In the genomic region with DNA sequence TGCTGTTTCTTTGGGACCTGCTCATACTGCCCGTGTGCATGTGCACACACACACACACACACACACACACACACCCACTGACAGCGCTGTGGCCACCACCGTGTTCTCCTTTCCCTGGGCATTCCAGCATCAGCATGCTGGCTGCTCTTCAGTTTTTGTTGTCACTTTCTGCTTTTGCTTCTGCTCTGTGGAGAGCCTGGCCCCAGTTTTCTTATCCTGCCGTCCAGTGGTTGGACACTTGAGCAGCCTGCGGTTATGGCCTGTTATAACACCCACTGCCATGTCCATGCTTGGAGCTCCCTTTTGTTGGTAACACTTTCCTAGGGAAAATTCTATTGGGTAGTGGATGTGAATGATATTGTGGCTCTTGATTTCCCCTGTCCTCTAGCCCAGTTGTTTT, we compare ENCODE assay signal across 24 cellular contexts.
DNase-seq lines count a peak whose midpoint lies in the region; ATAC-seq, FAIRE-seq and TF ChIP-seq lines count a peak whose summit lies in the region.
"Had no signal": no experiment of that assay in that cellular context is flagged by ENCODE, and none has a peak within 500 bp of the region (broad histone marks: within the 10 kb centered on the region; RNA-seq: fewer than 3 reads in every experiment).

No MANE protein-coding gene starts in this region.

- no peak overlapping the region for H3K27ac ChIP-seq in HEK293 (ENCODE audit: extremely low read depth, low read depth, low read length)
- no peak overlapping the region; the same call in 1 of the 2 replicates for H3K27ac ChIP-seq in H1 (ENCODE audit: low read depth, low read length)
- H3K27ac ChIP-seq in neuronal stem cell (replicated peaks; ENCODE audit: low read length), result no peak overlapping the region
- H3K27ac ChIP-seq: 22Rv1, BLaER1, C4-2B had no signal

- CTCF ChIA-PET in activated CD8-positive, alpha-beta memory T cell treated with anti-CD3 and anti-CD28 coated beads, Interleukin-2, amount 10 ng/mL, durations not matched to agents 7 days and 5 days (lab: Charles Lee), result no interaction called here
- CTCF ChIA-PET in HEK293 (lab: Yijun Ruan, JAX), result interaction anchor here (0.7 to 1.8 kb wide), 4 partner anchors 15 to 142 kb away, joined by 3 to 9 read pairs (median 6); a partner anchor contains a TSS
- CTCF ChIA-PET in H1 (lab: Charles Lee; ENCODE audit: partially characterized antibody), result interaction anchor here (0.6 kb wide), 1 partner anchor 305 kb away, joined by 3 read pairs; no protein-coding TSS in a partner anchor
- CTCF ChIA-PET in activated CD4-positive, alpha-beta memory T cell treated with anti-CD3 and anti-CD28 coated beads, Interleukin-2, amount 10 ng/mL, durations not matched to agents 7 days and 5 days (lab: Charles Lee), result no interaction called here

- H4K8ac ChIP-seq in H1 (ENCODE audit: extremely low read depth, insufficient read depth, low read length) (no peak overlapping the region), neuronal stem cell (ENCODE audit: low read depth, low read length) (no peak overlapping the region)

- H3K4me1 ChIP-seq in HEK293 (ENCODE audit: control insufficient read depth, insufficient read depth, low read length) (no peaks in the 10 kb centered on the region), H1 (replicated peaks in 1 of 4; ENCODE audit: control insufficient read depth in 3 of 4, insufficient read depth in 4 of 4, low read length in 3 of 4) (no peaks in the 10 kb centered on the region), neuronal stem cell (ENCODE audit: control insufficient read depth in 2 of 2, insufficient read depth in 1 of 2, low read depth in 1 of 2, low read length in 2 of 2) (peaks cover 0 to 3% of the 10 kb centered on the region in 2 donors)

- H2BK12ac ChIP-seq in H1 (ENCODE audit: low read depth, low read length), result no peak overlapping the region
- no peak overlapping the region for H2BK12ac ChIP-seq in neuronal stem cell (ENCODE audit: low read length)

- H3K14ac ChIP-seq in H1 (ENCODE audit: insufficient read length) (no peak overlapping the region), neuronal stem cell (ENCODE audit: low read length) (no peak overlapping the region)

- no peak overlapping the region for H3K4ac ChIP-seq in H1 (replicated peaks; ENCODE audit: insufficient read length, low read depth, low read length)
- H3K4ac ChIP-seq in neuronal stem cell (ENCODE audit: low read length), result no peak overlapping the region

- H4K91ac ChIP-seq in H1 (replicated peaks; ENCODE audit: insufficient read length, low read length) (peak overlapping the region; percentile 25), neuronal stem cell (ENCODE audit: low read depth, low read length, poor library complexity) (no peak overlapping the region)

- no peak for TF ChIP-seq RAD21 in H1 (IDR thresholded peaks at IDR 0.05 in 1 of 2, conservative IDR thresholded peaks at IDR 0.05 in 1 of 2; ENCODE audit: low read depth in 2 of 2, low read length in 2 of 2)

- no peak overlapping the region for H2AFZ ChIP-seq in H1 (ENCODE audit: low read length)
- H2AFZ ChIP-seq in neuronal stem cell (ENCODE audit: low read length), result no peak overlapping the region

- no peaks in the 10 kb centered on the region for H3K79me2 ChIP-seq in H1 (ENCODE audit: control insufficient read depth in 1 of 2, insufficient read depth in 2 of 2, low read length in 2 of 2)

- H3K23ac ChIP-seq in H1 (ENCODE audit: insufficient read length) (no peak overlapping the region), neuronal stem cell (ENCODE audit: low read depth, low read length, poor library complexity) (no peak overlapping the region)

- no peak overlapping the region for H4K5ac ChIP-seq in H1 (ENCODE audit: insufficient read length, low read depth, low read length)

- no peak overlapping the region for H3K56ac ChIP-seq in H1 (replicated peaks; ENCODE audit: insufficient read length, low read depth, low read length)

- no peak overlapping the region for H3K4me2 ChIP-seq in H1 (ENCODE audit: insufficient read depth in 1 of 2, low read depth in 2 of 2, low read length in 2 of 2)
- no peak overlapping the region for H3K4me2 ChIP-seq in neuronal stem cell (ENCODE audit: insufficient read depth, low read length, poor library complexity, severe bottlenecking)
- H3K4me2 ChIP-seq: BLaER1 had no signal

- H3K23me2 ChIP-seq in H1 (ENCODE audit: low read depth, low read length), result no peaks in the 10 kb centered on the region

- no peak overlapping the region for H3K4me3 Mint-ChIP-seq in activated CD8-positive, alpha-beta memory T cell treated with anti-CD3 and anti-CD28 coated beads, Interleukin-2, amount 10 ng/mL, durations not matched to agents 7 days and 5 days
- no peak overlapping the region for H3K4me3 Mint-ChIP-seq in activated CD4-positive, alpha-beta memory T cell treated with anti-CD3 and anti-CD28 coated beads, Interleukin-2, amount 10 ng/mL, durations not matched to agents 7 days and 5 days
- H3K4me3 Mint-ChIP-seq: B cell; CD4-positive, CD25-positive, alpha-beta regulatory T cell; CD8-positive, alpha-beta T cell had no signal

- no peak for TF ChIP-seq POLR2A in H1 (IDR thresholded peaks at IDR 0.05; ENCODE audit: control extremely low read depth in 1 of 2, low read depth in 2 of 2, low read length in 2 of 2)

- H2BK120ac ChIP-seq in H1 (replicated peaks; ENCODE audit: low read depth, low read length) (no peak overlapping the region), neuronal stem cell (ENCODE audit: low read depth, low read length) (no peak overlapping the region)

- FAIRE-seq in H1 (lab: Jason Lieb, UNC), result no peak
- FAIRE-seq: A204.1, G401.6, GM12892, GM19239 had no signal

- no peak for ATAC-seq in activated CD8-positive, alpha-beta memory T cell treated with anti-CD3 and anti-CD28 coated beads, Interleukin-2, amount 10 ng/mL, durations not matched to agents 7 days and 5 days
- ATAC-seq in HG02973 (IDR thresholded peaks at IDR 0.05; ENCODE audit: unreplicated experiment), result no peak
- no peak for ATAC-seq in GM19023 (IDR thresholded peaks at IDR 0.05; ENCODE audit: unreplicated experiment)
- ATAC-seq: CD8-positive, alpha-beta T cell had no signal

- H2BK5ac ChIP-seq in H1 (ENCODE audit: low read depth, low read length), result no peak overlapping the region
- peak overlapping the region; percentile 15 for H2BK5ac ChIP-seq in neuronal stem cell (ENCODE audit: low read length)

- TF ChIP-seq CTCF in HEK293 (tag by site-specific recombination; IDR thresholded peaks at IDR 0.05) (no peak), H1 (IDR thresholded peaks at IDR 0.05; ENCODE audit: control extremely low read depth in 1 of 3, insufficient read depth in 1 of 3, low read depth in 1 of 3, low read length in 3 of 3) (no peak)

- no peaks in the 10 kb centered on the region for H3K9me3 Mint-ChIP-seq in activated CD8-positive, alpha-beta memory T cell treated with anti-CD3 and anti-CD28 coated beads, Interleukin-2, amount 10 ng/mL, durations not matched to agents 7 days and 5 days (ENCODE audit: low read depth)
- H3K9me3 Mint-ChIP-seq in activated CD4-positive, alpha-beta memory T cell treated with anti-CD3 and anti-CD28 coated beads, Interleukin-2, amount 10 ng/mL, durations not matched to agents 7 days and 5 days, result no peaks in the 10 kb centered on the region
- H3K9me3 Mint-ChIP-seq: CD8-positive, alpha-beta T cell had no signal

- no peaks in the 10 kb centered on the region for H3K27me3 Mint-ChIP-seq in activated CD8-positive, alpha-beta memory T cell treated with anti-CD3 and anti-CD28 coated beads, Interleukin-2, amount 10 ng/mL, durations not matched to agents 7 days and 5 days
- H3K27me3 Mint-ChIP-seq in activated CD4-positive, alpha-beta memory T cell treated with anti-CD3 and anti-CD28 coated beads, Interleukin-2, amount 10 ng/mL, durations not matched to agents 7 days and 5 days, result no peaks in the 10 kb centered on the region
- H3K27me3 Mint-ChIP-seq: CD4-positive, CD25-positive, alpha-beta regulatory T cell had no signal

- H3K36me3 ChIP-seq in HEK293 (ENCODE audit: control insufficient read depth in 2 of 2, insufficient read depth in 1 of 2, low read length in 2 of 2) (no peaks in the 10 kb centered on the region), H1 (ENCODE audit: control insufficient read depth in 2 of 4, insufficient read depth in 4 of 4, low read length in 3 of 4) (no peaks in the 10 kb centered on the region), neuronal stem cell (replicated peaks in 1 of 2; ENCODE audit: control insufficient read depth in 2 of 2, insufficient read depth in 2 of 2, low read length in 2 of 2) (no peaks in the 10 kb centered on the region)
- H3K36me3 ChIP-seq: BLaER1 had no signal

- peaks cover 0 to 1% of the 10 kb centered on the region in 2 experiments for H4K20me1 ChIP-seq in H1 (replicated peaks in 1 of 2; ENCODE audit: control insufficient read depth in 1 of 2, insufficient read depth in 2 of 2, low read length in 2 of 2)
- H4K20me1 ChIP-seq: BLaER1 had no signal

- TF ChIP-seq EP300 in H1 (IDR thresholded peaks at IDR 0.05; ENCODE audit: borderline replicate concordance in 1 of 2, low read depth in 2 of 2, low read length in 2 of 2), result no peak

- no peak overlapping the region for H2AK5ac ChIP-seq in H1 (ENCODE audit: low read depth, low read length)
- no peak overlapping the region for H2AK5ac ChIP-seq in neuronal stem cell (ENCODE audit: low read depth, low read length)

- no peak overlapping the region for H3K18ac ChIP-seq in H1 (ENCODE audit: extremely low read depth, low read length)
- no peak overlapping the region for H3K18ac ChIP-seq in neuronal stem cell (ENCODE audit: low read length)

- H3K4me3 ChIP-seq in HEK293 (ENCODE audit: low read depth, low read length) (no peak overlapping the region), H1 (ENCODE audit: extremely low read depth in 1 of 4, insufficient read depth in 2 of 4, low read depth in 3 of 4, low read length in 4 of 4) (no peak overlapping the region), neuronal stem cell (ENCODE audit: low read length in 2 of 2) (no peak overlapping the region)
- H3K4me3 ChIP-seq: BLaER1 had no signal

- H3K4me1 Mint-ChIP-seq in activated CD8-positive, alpha-beta memory T cell treated with anti-CD3 and anti-CD28 coated beads, Interleukin-2, amount 10 ng/mL, durations not matched to agents 7 days and 5 days, result peaks cover 8% of the 10 kb centered on the region
- H3K4me1 Mint-ChIP-seq in activated CD4-positive, alpha-beta memory T cell treated with anti-CD3 and anti-CD28 coated beads, Interleukin-2, amount 10 ng/mL, durations not matched to agents 7 days and 5 days, result peaks cover 7% of the 10 kb centered on the region
- H3K4me1 Mint-ChIP-seq: B cell had no signal

- H3K9ac ChIP-seq in H1 (replicated peaks in 1 of 4; ENCODE audit: extremely low read depth in 1 of 4, low read depth in 3 of 4, low read length in 3 of 4) (no peak overlapping the region), neuronal stem cell (ENCODE audit: low read depth, low read length, poor library complexity) (no peak overlapping the region)
- H3K9ac ChIP-seq: BLaER1 had no signal

- no peak overlapping the region for H2BK20ac ChIP-seq in H1 (ENCODE audit: low read length)

- H3K79me1 ChIP-seq in H1 (ENCODE audit: low read depth, low read length), result no peaks in the 10 kb centered on the region
- no peaks in the 10 kb centered on the region for H3K79me1 ChIP-seq in neuronal stem cell (ENCODE audit: low read depth, low read length)

- POLR2A ChIA-PET in HEK293 (lab: Yijun Ruan, JAX), result no interaction called here
- POLR2A ChIA-PET in H1 (lab: Charles Lee; ENCODE audit: partially characterized antibody), result no interaction called here
- POLR2A ChIA-PET in activated CD4-positive, alpha-beta memory T cell treated with anti-CD3 and anti-CD28 coated beads, Interleukin-2, amount 10 ng/mL, durations not matched to agents 7 days and 5 days (lab: Charles Lee), result no interaction called here

- H2BK15ac ChIP-seq in H1 (ENCODE audit: low read length) (no peak overlapping the region), neuronal stem cell (ENCODE audit: low read length) (no peak overlapping the region)

- WGBS in H1 (ENCODE audit: extremely low coverage in 1 of 2, insufficient coverage in 1 of 2, insufficient read length in 1 of 2, insufficient replicate concordance in 2 of 2, low coverage in 1 of 2, low lambda C conversion rate in 2 of 2, missing lambda C conversion rate in 1 of 2), 2 experiments, result 71% methylated on average over 5 of the region's 5 CpGs; no CpG with 5 or more reads in 1 of the 2 experiments
- no CpG with 5 or more reads among the region's 5 CpGs for WGBS in neuronal stem cell (ENCODE audit: extremely low coverage in 2 of 2, insufficient read length in 2 of 2, insufficient replicate concordance in 1 of 2), 2 donors

- H3K9me3 ChIP-seq in HEK293 (ENCODE audit: control insufficient read depth, insufficient read depth, low read depth, low read length), result no peaks in the 10 kb centered on the region
- no peaks in the 10 kb centered on the region for H3K9me3 ChIP-seq in H1 (ENCODE audit: insufficient read depth in 2 of 2, low read depth in 1 of 2, low read length in 1 of 2)
- no peaks in the 10 kb centered on the region for H3K9me3 ChIP-seq in neuronal stem cell (replicated peaks in 1 of 2; ENCODE audit: control insufficient read depth in 2 of 2, insufficient read depth in 1 of 2, low read depth in 1 of 2, low read length in 2 of 2)
- H3K9me3 ChIP-seq: BLaER1, Caco-2 had no signal

- H3K27me3 ChIP-seq in H1 (replicated peaks in 1 of 4; ENCODE audit: control insufficient read depth in 3 of 4, extremely low read depth in 1 of 4, insufficient read depth in 3 of 4, low read length in 3 of 4) (no peaks in the 10 kb centered on the region), neuronal stem cell (ENCODE audit: control insufficient read depth in 3 of 3, insufficient read depth in 3 of 3, low read depth in 1 of 3, low read length in 3 of 3) (peaks cover 0 to 11% (median 2%) of the 10 kb centered on the region in 3 experiments)
- H3K27me3 ChIP-seq: BLaER1 had no signal

- DNase-seq in activated CD8-positive, alpha-beta memory T cell treated with anti-CD3 and anti-CD28 coated beads, Interleukin-2, amount 10 ng/mL, durations not matched to agents 7 days and 5 days, result no peak
- DNase-seq in activated CD8-positive, alpha-beta memory T cell treated with anti-CD3 and anti-CD28 coated beads for 24 hours, result no peak
- DNase-seq in H1 (ENCODE audit: low read depth in 1 of 2, low spot score in 2 of 2), result no peak
- no peak for DNase-seq in neuronal stem cell (ENCODE audit: low spot score)
- no peak for DNase-seq in activated CD4-positive, alpha-beta memory T cell treated with anti-CD3 and anti-CD28 coated beads, Interleukin-2, amount 10 ng/mL, durations not matched to agents 7 days and 5 days
- DNase-seq: Caco-2; CD4-positive, CD25-positive, alpha-beta regulatory T cell; CD8-positive, alpha-beta T cell; DMS153; DND-41; GOT3; H7; HCEC 1CT had no signal

- peak overlapping the region; percentile 56 for H3K27ac Mint-ChIP-seq in activated CD8-positive, alpha-beta memory T cell treated with anti-CD3 and anti-CD28 coated beads, Interleukin-2, amount 10 ng/mL, durations not matched to agents 7 days and 5 days
- H3K27ac Mint-ChIP-seq in activated CD4-positive, alpha-beta memory T cell treated with anti-CD3 and anti-CD28 coated beads, Interleukin-2, amount 10 ng/mL, durations not matched to agents 7 days and 5 days, result no peak overlapping the region
- H3K27ac Mint-ChIP-seq: B cell; CD8-positive, alpha-beta T cell had no signal

- no peaks in the 10 kb centered on the region for H3K36me3 Mint-ChIP-seq in activated CD8-positive, alpha-beta memory T cell treated with anti-CD3 and anti-CD28 coated beads, Interleukin-2, amount 10 ng/mL, durations not matched to agents 7 days and 5 days
- H3K36me3 Mint-ChIP-seq in activated CD4-positive, alpha-beta memory T cell treated with anti-CD3 and anti-CD28 coated beads, Interleukin-2, amount 10 ng/mL, durations not matched to agents 7 days and 5 days (ENCODE audit: low read depth), result no peaks in the 10 kb centered on the region
- H3K36me3 Mint-ChIP-seq: CD8-positive, alpha-beta T cell had no signal

Comparison
In these comparisons a context has a peak if more than half of its experiments do, and no peak if none do; other contexts are left out.
1. CTCF ChIA-PET loops: an anchor here in HEK293 (0.7 to 1.8 kb wide) and H1 (0.6 kb wide); none called in activated CD8-positive, alpha-beta memory T cell treated with anti-CD3 and anti-CD28 coated beads, Interleukin-2, amount 10 ng/mL, durations not matched to agents 7 days and 5 days and activated CD4-positive, alpha-beta memory T cell treated with anti-CD3 and anti-CD28 coated beads, Interleukin-2, amount 10 ng/mL, durations not matched to agents 7 days and 5 days.